Comparison of ENCODE assay signal across 1 cellular context in the genomic region with DNA sequence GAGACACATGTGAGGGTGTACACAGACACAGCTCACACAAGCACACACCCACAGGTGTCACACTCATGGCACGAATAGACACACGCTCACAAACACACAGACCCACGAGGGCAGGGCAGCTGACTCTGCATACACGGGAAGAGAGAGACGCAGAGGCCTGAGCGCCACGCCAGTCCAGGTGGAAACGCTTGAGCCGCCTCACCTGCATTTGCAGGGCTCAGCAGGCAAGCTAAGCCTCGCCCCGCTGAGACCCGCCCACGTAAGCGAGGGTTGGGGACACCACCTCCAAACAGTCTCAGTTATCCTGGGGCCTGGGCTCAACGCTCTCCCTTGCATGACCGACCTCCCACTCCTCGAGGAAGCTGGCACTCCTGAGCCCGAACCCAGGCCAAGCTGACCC.
A peak's percentile ranks its signal among the peaks of the same experiment; 100 is the strongest.
TF ChIP-seq lines count a peak whose summit lies in the region.

No MANE protein-coding gene starts in this region.

TF ChIP-seq in H1, 55 proteins besides CTCF, POLR2A, EP300 and RAD21:
- TF ChIP-seq CHD7 (IDR thresholded peaks at IDR 0.05; ENCODE audit: insufficient replicate concordance, low read length) (no peak), EGR1 (IDR thresholded peaks at IDR 0.05; ENCODE audit: borderline replicate concordance, low read depth, low read length) (peak; percentile 77; the same call in 1 of the 2 replicates)
